Comparison of ENCODE assay signal across 17 cellular contexts in the genomic region with DNA sequence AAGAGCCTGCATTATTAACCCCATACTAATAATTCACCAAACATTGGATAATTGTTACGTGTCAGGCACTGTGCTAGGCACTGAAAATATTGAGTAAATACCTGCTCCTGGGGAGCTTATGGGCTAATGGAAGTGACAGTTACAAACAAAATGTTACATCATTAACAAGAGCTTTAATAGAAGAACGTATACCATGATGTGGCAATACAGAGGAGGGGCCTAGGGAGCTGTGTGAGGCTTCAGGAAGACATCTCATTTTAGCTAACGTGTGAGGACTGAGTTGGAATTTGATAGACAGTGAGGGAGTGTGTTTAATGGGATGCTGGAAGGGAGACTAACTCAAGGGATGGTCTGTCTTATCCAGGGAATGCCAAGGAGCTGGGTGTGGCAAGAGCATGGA. TPM values are rescaled to one million over a fixed set of nuclear protein-coding genes. Genes with fewer than 3 reads are reported as not detected.
DNase-seq lines count a peak whose midpoint lies in the region; ATAC-seq and TF ChIP-seq lines count a peak whose summit lies in the region.
"Had no signal": no experiment of that assay in that cellular context is flagged by ENCODE, and none has a peak within 500 bp of the region (broad histone marks: within the 10 kb centered on the region; RNA-seq: fewer than 3 reads in every experiment).

No MANE protein-coding gene starts in this region.

- 76% methylated on average over 3 of the region's 3 CpGs for WGBS in suprapubic skin

- no peaks in the 10 kb centered on the region for H3K27me3 Mint-ChIP-seq in dendritic cell treated with granulocyte-macrophage colony-stimulating factor and Interleukin-4, amounts not matched to agents 40 ng/mL and 50 ng/mL, for 4 days

- ATAC-seq in omental fat pad (ENCODE audit: low FRiP score), result no peak
- ATAC-seq: CD8-positive, alpha-beta T cell; HCT116 had no signal

- TF ChIP-seq CTCF in HL-60 (IDR thresholded peaks at IDR 0.05; ENCODE audit: insufficient read depth, low read length) (no peak), omental fat pad (IDR thresholded peaks at IDR 0.05) (no peak), suprapubic skin (IDR thresholded peaks at IDR 0.05) (no peak), GM13976 (IDR thresholded peaks at IDR 0.05; ENCODE audit: borderline replicate concordance, control extremely low read depth, extremely low read depth, insufficient read depth, missing control alignments) (no peak)

- no peaks in the 10 kb centered on the region for H3K36me3 Mint-ChIP-seq in dendritic cell treated with granulocyte-macrophage colony-stimulating factor and Interleukin-4, amounts not matched to agents 40 ng/mL and 50 ng/mL, for 4 days (ENCODE audit: low read depth)
- H3K36me3 Mint-ChIP-seq: CD8-positive, alpha-beta T cell had no signal

- in situ Hi-C loops in GM13976 (cut with MboI; ENCODE audit: low sequenced_read_pairs, unreplicated experiment), result loop anchor here (10.0 kb wide), 1 partner anchor 121 kb away; no protein-coding TSS in a partner anchor

- no peaks in the 10 kb centered on the region for H3K4me1 ChIP-seq in suprapubic skin
- H3K4me1 ChIP-seq: BE2C had no signal

- intact Hi-C loops in dendritic cell treated with granulocyte-macrophage colony-stimulating factor and Interleukin-4, amounts not matched to agents 40 ng/mL and 50 ng/mL, for 4 days (cut with micrococcal nuclease), result no loop called here

- H3K9me3 ChIP-seq in suprapubic skin, result no peaks in the 10 kb centered on the region
- H3K9me3 ChIP-seq: BE2C had no signal

- H3K4me1 Mint-ChIP-seq in dendritic cell treated with granulocyte-macrophage colony-stimulating factor and Interleukin-4, amounts not matched to agents 40 ng/mL and 50 ng/mL, for 4 days (ENCODE audit: low read depth), result peaks cover 52% of the 10 kb centered on the region

- H3K27ac Mint-ChIP-seq in dendritic cell treated with granulocyte-macrophage colony-stimulating factor and Interleukin-4, amounts not matched to agents 40 ng/mL and 50 ng/mL, for 4 days, result peak overlapping the region; percentile 12
- H3K27ac Mint-ChIP-seq: CD8-positive, alpha-beta T cell had no signal

- H3K4me3 Mint-ChIP-seq in dendritic cell treated with granulocyte-macrophage colony-stimulating factor and Interleukin-4, amounts not matched to agents 40 ng/mL and 50 ng/mL, for 4 days, result no peak overlapping the region
- H3K4me3 Mint-ChIP-seq: CD8-positive, alpha-beta T cell had no signal

- no peak overlapping the region for H3K4me3 ChIP-seq in HL-60 (replicated peaks; ENCODE audit: insufficient read depth, low read length)
- H3K4me3 ChIP-seq in suprapubic skin, result no peak overlapping the region
- H3K4me3 ChIP-seq: GM23248 had no signal

- no peak for TF ChIP-seq POLR2A in suprapubic skin (IDR thresholded peaks at IDR 0.05)

- no peaks in the 10 kb centered on the region for H3K27me3 ChIP-seq in HL-60 (ENCODE audit: insufficient read depth, poor library complexity, severe bottlenecking)
- H3K27me3 ChIP-seq in suprapubic skin, result no peaks in the 10 kb centered on the region
- H3K27me3 ChIP-seq: BE2C had no signal

- H3K27ac ChIP-seq in HL-60 (replicated peaks) (peak overlapping the region; percentile 80), suprapubic skin (no peak overlapping the region)
- H3K27ac ChIP-seq: C4-2B, GM23248 had no signal

- H3K9me3 Mint-ChIP-seq in dendritic cell treated with granulocyte-macrophage colony-stimulating factor and Interleukin-4, amounts not matched to agents 40 ng/mL and 50 ng/mL, for 4 days, result no peaks in the 10 kb centered on the region

- H3K36me3 ChIP-seq in suprapubic skin, result no peaks in the 10 kb centered on the region
- H3K36me3 ChIP-seq: BE2C had no signal

- DNase-seq in AML-193 (lab: John Stamatoyannopoulos, UW) (peak; percentile 44 to 45), HL-60 (ENCODE audit: low read depth in 1 of 2, low spot score in 1 of 2) (peak; percentile 79 to 87), NOMO-1 treated with DMSO at 0.1 percent for 48 hours (lab: John Stamatoyannopoulos, UW; ENCODE audit: unreplicated experiment) (peak; percentile 47), omental fat pad (ENCODE audit: low spot score) (no peak), cerebellar cortex (ENCODE audit: low spot score) (no peak), suprapubic skin (ENCODE audit: low spot score in 2 of 2) (no peak), GM13976 (ENCODE audit: low spot score) (no peak)
- DNase-seq: BE2C; CD8-positive, alpha-beta T cell; COR-L47; DND-41; GDM1; GM23248; IMR-90 had no signal

- TF ChIP-seq EP300 in suprapubic skin (IDR thresholded peaks at IDR 0.05), result no peak

RNA-seq across cellular contexts. Expression of gene TSPAN2, which starts 16.5 kb away (rescaled TPM):
- 1 to 10 TPM; 2.8 to 7.8 (median 5.6) TPM for total RNA-seq in omental fat pad
- 1 to 10 TPM in 3 of 4 donors, under 1 TPM in 1; 0.73 to 1.8 (median 1.2) TPM for total RNA-seq in suprapubic skin

Comparison
In these comparisons a context has a peak if more than half of its experiments do, and no peak if none do; other contexts are left out.
1. DNase-seq: peak in AML-193 (2 of 2), HL-60 (2 of 2) and NOMO-1 treated with DMSO at 0.1 percent for 48 hours (single experiment); none in omental fat pad (single experiment), cerebellar cortex (single experiment), suprapubic skin (0 of 2) and GM13976 (single experiment).